ENCODE assay signal across 1 cellular context in the genomic region with DNA sequence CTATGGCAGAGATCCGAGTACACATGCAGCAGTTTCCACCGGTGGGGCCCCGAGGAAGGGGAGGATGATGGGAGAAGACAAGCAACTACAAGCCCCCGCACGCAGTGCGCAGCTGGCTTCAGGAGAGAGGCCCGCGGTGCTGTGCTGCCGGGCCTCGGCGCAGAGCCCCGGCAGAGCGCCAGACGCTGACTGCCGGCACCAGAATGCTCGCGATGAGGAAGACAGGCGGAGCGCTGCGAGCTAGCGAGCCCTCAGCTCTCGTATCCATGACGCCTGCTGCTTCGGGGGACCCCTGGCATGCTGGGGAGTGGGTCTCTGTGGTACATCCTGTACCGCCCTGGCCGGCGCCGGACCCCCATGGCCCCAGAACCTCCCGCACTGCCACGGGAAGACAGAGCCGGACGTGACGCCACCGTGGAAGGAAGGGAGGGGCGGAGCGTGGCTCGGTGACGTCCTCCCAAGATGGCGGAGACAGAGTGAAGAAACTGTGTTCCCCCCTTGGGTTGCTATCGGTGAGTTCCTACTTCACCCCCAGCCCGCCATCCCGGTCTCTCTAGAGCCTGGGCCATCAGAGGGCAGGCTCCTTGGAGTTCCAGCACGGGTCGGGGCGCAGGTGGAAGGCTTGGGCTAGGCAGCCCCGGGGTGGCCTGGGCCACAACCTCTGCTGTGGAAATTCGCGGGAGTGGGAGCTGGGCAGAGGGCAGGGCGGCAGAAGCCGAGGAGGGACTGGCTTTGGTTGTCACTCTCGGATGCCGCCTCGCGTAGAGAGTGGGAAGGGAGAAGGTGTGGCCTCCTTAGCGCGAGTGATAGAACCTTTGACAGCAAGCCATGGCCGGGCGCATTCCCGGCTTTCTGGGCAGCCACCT.
TF ChIP-seq lines count a peak whose summit lies in the region.

Gene MYNN (plus strand): TSS at position 446 of the 866 bp plus-strand sequence. CDS start 900 bp downstream, outside the sequence.

TF ChIP-seq in HepG2, 621 proteins besides CTCF, POLR2A, EP300 and RAD21 (continued from another document and continues in another):
- TF ChIP-seq ZBTB2 (CRISPR knock-in tag; IDR thresholded peaks at IDR 0.05; ENCODE audit: low read depth) (no peak), ZBTB42 (CRISPR knock-in tag; IDR thresholded peaks at IDR 0.05) (no peak), CCDC6 (CRISPR knock-in tag; IDR thresholded peaks at IDR 0.05) (peak; percentile 65; the same call in 1 of the 2 replicates), NFYB (CRISPR knock-in tag; IDR thresholded peaks at IDR 0.05) (peak; percentile 24; the same call in 1 of the 2 replicates), NRL (CRISPR knock-in tag; IDR thresholded peaks at IDR 0.05; ENCODE audit: borderline replicate concordance) (peak; percentile 77; the same call in 1 of the 2 replicates), HNRNPL (IDR thresholded peaks at IDR 0.05; ENCODE audit: low read depth, low read length) (peak; percentile 45), ATF6 (CRISPR knock-in tag; conservative IDR thresholded peaks at IDR 0.05) (0 out of 2 replicates have a peak, but pooled peaks have one; percentile 17), ZSCAN9 (CRISPR knock-in tag; IDR thresholded peaks at IDR 0.05; ENCODE audit: borderline replicate concordance) (peak; percentile 58; the same call in 1 of the 2 replicates), SP4 (CRISPR knock-in tag; IDR thresholded peaks at IDR 0.05) (peak; percentile 67; the same call in 1 of the 2 replicates), ZNF30 (CRISPR knock-in tag; IDR thresholded peaks at IDR 0.05) (no peak), KDM6A (CRISPR knock-in tag; IDR thresholded peaks at IDR 0.05; ENCODE audit: low read depth) (no peak), KDM1A (CRISPR knock-in tag; IDR thresholded peaks at IDR 0.05) (no peak), POLR2AphosphoS5 (IDR thresholded peaks at IDR 0.05; ENCODE audit: low read depth, low read length) (peak; percentile 94), TOE1 (CRISPR knock-in tag; IDR thresholded peaks at IDR 0.05) (peak; percentile 55; the same call in 1 of the 2 replicates), ZNF451 (CRISPR knock-in tag; IDR thresholded peaks at IDR 0.05) (no peak; the same call in 1 of the 2 replicates), ZNF556 (CRISPR knock-in tag; IDR thresholded peaks at IDR 0.05; ENCODE audit: borderline replicate concordance) (peak; percentile 81), ZNF878 (CRISPR knock-in tag; IDR thresholded peaks at IDR 0.05) (no peak), ZNF326 (CRISPR knock-in tag; IDR thresholded peaks at IDR 0.05; ENCODE audit: borderline replicate concordance) (no peak), ZBTB8A (CRISPR knock-in tag; IDR thresholded peaks at IDR 0.05; ENCODE audit: borderline replicate concordance, low read depth) (no peak; the same call in 1 of the 2 replicates), AKAP8 (CRISPR knock-in tag; IDR thresholded peaks at IDR 0.05) (no peak), TEAD2 (CRISPR knock-in tag; IDR thresholded peaks at IDR 0.05) (no peak), THYN1 (CRISPR knock-in tag; IDR thresholded peaks at IDR 0.05; ENCODE audit: borderline replicate concordance, low read depth) (no peak), RNF2 (conservative IDR thresholded peaks at IDR 0.05; ENCODE audit: low read depth) (0 out of 2 replicates have a peak, but pooled peaks have one; percentile 16), DNMT3B (CRISPR knock-in tag; conservative IDR thresholded peaks at IDR 0.05) (peak; percentile 95), ZC3H13 (CRISPR knock-in tag; IDR thresholded peaks at IDR 0.05) (peak; percentile 77; the same call in 1 of the 2 replicates), WIZ (CRISPR knock-in tag; IDR thresholded peaks at IDR 0.05) (peak; percentile 71; the same call in 1 of the 2 replicates), PHF5A (CRISPR knock-in tag; IDR thresholded peaks at IDR 0.05; ENCODE audit: low read depth, unreplicated experiment) (peak; percentile 88), CENPBD1 (CRISPR knock-in tag; IDR thresholded peaks at IDR 0.05; ENCODE audit: borderline replicate concordance, low read depth) (no peak), PLRG1 (conservative IDR thresholded peaks at IDR 0.05) (no peak), ZNF607 (CRISPR knock-in tag; IDR thresholded peaks at IDR 0.05; ENCODE audit: borderline replicate concordance) (no peak), SATB2 (CRISPR knock-in tag; IDR thresholded peaks at IDR 0.05) (peak; percentile 54; the same call in 1 of the 2 replicates), SNAPC2 (CRISPR knock-in tag; IDR thresholded peaks at IDR 0.05) (no peak), SNAI1 (CRISPR knock-in tag; IDR thresholded peaks at IDR 0.05; ENCODE audit: borderline replicate concordance) (peak; percentile 88; the same call in 1 of the 2 replicates), TCF7L2 (IDR thresholded peaks at IDR 0.05; ENCODE audit: low read depth, low read length) (no peak), EZH2 (conservative IDR thresholded peaks at IDR 0.05; ENCODE audit: low read depth, low read length) (no peak), ZNF550 (CRISPR knock-in tag; IDR thresholded peaks at IDR 0.05; ENCODE audit: borderline replicate concordance) (0 out of 2 replicates have a peak, but pooled peaks have one; percentile 33), STAT5B (CRISPR knock-in tag; IDR thresholded peaks at IDR 0.05) (no peak), MTF2 (CRISPR knock-in tag; IDR thresholded peaks at IDR 0.05; ENCODE audit: borderline replicate concordance) (no peak; the same call in 1 of the 2 replicates), RFX5 (IDR thresholded peaks at IDR 0.05; ENCODE audit: low read depth, low read length) (no peak), ZNF432 (CRISPR knock-in tag; IDR thresholded peaks at IDR 0.05; ENCODE audit: borderline replicate concordance) (no peak), MXI1 (IDR thresholded peaks at IDR 0.05; ENCODE audit: borderline replicate concordance, low read depth, low read length) (peak; percentile 49; the same call in 2 of the 3 replicates), SUZ12 (IDR thresholded peaks at IDR 0.05; ENCODE audit: low read depth, low read length) (no peak), U2AF2 (IDR thresholded peaks at IDR 0.05; ENCODE audit: low read depth, low read length) (no peak), ZNF709 (CRISPR knock-in tag; IDR thresholded peaks at IDR 0.05) (peak; percentile 95), PAF1 (CRISPR knock-in tag; IDR thresholded peaks at IDR 0.05) (no peak), ZNF263 (CRISPR knock-in tag; IDR thresholded peaks at IDR 0.05) (peak; percentile 53)
- TF ChIP-seq, protein P1, sequence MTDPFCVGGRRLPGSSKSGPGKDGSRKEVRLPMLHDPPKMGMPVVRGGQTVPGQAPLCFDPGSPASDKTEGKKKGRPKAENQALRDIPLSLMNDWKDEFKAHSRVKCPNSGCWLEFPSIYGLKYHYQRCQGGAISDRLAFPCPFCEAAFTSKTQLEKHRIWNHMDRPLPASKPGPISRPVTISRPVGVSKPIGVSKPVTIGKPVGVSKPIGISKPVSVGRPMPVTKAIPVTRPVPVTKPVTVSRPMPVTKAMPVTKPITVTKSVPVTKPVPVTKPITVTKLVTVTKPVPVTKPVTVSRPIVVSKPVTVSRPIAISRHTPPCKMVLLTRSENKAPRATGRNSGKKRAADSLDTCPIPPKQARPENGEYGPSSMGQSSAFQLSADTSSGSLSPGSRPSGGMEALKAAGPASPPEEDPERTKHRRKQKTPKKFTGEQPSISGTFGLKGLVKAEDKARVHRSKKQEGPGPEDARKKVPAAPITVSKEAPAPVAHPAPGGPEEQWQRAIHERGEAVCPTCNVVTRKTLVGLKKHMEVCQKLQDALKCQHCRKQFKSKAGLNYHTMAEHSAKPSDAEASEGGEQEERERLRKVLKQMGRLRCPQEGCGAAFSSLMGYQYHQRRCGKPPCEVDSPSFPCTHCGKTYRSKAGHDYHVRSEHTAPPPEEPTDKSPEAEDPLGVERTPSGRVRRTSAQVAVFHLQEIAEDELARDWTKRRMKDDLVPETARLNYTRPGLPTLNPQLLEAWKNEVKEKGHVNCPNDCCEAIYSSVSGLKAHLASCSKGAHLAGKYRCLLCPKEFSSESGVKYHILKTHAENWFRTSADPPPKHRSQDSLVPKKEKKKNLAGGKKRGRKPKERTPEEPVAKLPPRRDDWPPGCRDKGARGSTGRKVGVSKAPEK (CRISPR knock-in tag; IDR thresholded peaks at IDR 0.05; ENCODE audit: borderline replicate concordance) = peak; percentile 74; the same call in 1 of the 2 replicates
- TF ChIP-seq, protein P2, sequence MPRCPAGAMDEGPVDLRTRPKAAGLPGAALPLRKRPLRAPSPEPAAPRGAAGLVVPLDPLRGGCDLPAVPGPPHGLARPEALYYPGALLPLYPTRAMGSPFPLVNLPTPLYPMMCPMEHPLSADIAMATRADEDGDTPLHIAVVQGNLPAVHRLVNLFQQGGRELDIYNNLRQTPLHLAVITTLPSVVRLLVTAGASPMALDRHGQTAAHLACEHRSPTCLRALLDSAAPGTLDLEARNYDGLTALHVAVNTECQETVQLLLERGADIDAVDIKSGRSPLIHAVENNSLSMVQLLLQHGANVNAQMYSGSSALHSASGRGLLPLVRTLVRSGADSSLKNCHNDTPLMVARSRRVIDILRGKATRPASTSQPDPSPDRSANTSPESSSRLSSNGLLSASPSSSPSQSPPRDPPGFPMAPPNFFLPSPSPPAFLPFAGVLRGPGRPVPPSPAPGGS (CRISPR knock-in tag; IDR thresholded peaks at IDR 0.05) = peak; percentile 73
- TF ChIP-seq, protein P3, sequence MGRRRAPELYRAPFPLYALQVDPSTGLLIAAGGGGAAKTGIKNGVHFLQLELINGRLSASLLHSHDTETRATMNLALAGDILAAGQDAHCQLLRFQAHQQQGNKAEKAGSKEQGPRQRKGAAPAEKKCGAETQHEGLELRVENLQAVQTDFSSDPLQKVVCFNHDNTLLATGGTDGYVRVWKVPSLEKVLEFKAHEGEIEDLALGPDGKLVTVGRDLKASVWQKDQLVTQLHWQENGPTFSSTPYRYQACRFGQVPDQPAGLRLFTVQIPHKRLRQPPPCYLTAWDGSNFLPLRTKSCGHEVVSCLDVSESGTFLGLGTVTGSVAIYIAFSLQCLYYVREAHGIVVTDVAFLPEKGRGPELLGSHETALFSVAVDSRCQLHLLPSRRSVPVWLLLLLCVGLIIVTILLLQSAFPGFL (CRISPR knock-in tag; IDR thresholded peaks at IDR 0.05) = no peak
- TF ChIP-seq, protein P4, sequence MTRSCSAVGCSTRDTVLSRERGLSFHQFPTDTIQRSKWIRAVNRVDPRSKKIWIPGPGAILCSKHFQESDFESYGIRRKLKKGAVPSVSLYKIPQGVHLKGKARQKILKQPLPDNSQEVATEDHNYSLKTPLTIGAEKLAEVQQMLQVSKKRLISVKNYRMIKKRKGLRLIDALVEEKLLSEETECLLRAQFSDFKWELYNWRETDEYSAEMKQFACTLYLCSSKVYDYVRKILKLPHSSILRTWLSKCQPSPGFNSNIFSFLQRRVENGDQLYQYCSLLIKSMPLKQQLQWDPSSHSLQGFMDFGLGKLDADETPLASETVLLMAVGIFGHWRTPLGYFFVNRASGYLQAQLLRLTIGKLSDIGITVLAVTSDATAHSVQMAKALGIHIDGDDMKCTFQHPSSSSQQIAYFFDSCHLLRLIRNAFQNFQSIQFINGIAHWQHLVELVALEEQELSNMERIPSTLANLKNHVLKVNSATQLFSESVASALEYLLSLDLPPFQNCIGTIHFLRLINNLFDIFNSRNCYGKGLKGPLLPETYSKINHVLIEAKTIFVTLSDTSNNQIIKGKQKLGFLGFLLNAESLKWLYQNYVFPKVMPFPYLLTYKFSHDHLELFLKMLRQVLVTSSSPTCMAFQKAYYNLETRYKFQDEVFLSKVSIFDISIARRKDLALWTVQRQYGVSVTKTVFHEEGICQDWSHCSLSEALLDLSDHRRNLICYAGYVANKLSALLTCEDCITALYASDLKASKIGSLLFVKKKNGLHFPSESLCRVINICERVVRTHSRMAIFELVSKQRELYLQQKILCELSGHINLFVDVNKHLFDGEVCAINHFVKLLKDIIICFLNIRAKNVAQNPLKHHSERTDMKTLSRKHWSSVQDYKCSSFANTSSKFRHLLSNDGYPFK (CRISPR knock-in tag; IDR thresholded peaks at IDR 0.05; ENCODE audit: borderline replicate concordance) = peak; percentile 91; the same call in 1 of the 2 replicates
